Comparison of ENCODE assay signal across 13 cellular contexts in genomic region chr2:40028792-40029488, GRCh38.
A peak's percentile ranks its signal among the peaks of the same experiment; 100 is the strongest.
DNase-seq lines count a peak whose midpoint lies in the region; ATAC-seq and TF ChIP-seq lines count a peak whose summit lies in the region.
"Had no signal": no experiment of that assay in that cellular context is flagged by ENCODE, and none has a peak within 500 bp of the region (broad histone marks: within the 10 kb centered on the region; RNA-seq: fewer than 3 reads in every experiment).

No MANE protein-coding gene starts in this region.

- POLR2A ChIA-PET in naive thymus-derived CD8-positive, alpha-beta T cell (lab: Charles Lee) = no interaction called here

- no peaks in the 10 kb centered on the region for H3K36me3 Mint-ChIP-seq in naive thymus-derived CD8-positive, alpha-beta T cell

- 86 to 92% (median 90%) methylated on average over 1 of the region's 1 CpG for WGBS in heart left ventricle, 4 donors

- H3K27me3 ChIP-seq in BLaER1 treated with 17β-estradiol and CSF1 and Interleukin-3, amounts not matched to agents 10 nM and 100 nM = 0 out of 22 replicates have a peak, but pooled peaks cover 0 to 4% (median 0%) of the 10 kb centered on the region in 11 experiments
- H3K27me3 ChIP-seq in heart left ventricle = no peaks in the 10 kb centered on the region
- H3K27me3 ChIP-seq: sigmoid colon had no signal

- ATAC-seq in GM19455 (IDR thresholded peaks at IDR 0.05; ENCODE audit: unreplicated experiment) = peak; percentile 72
- peak; percentile 79 for ATAC-seq in HG02973 (IDR thresholded peaks at IDR 0.05; ENCODE audit: unreplicated experiment)
- no peak for ATAC-seq in heart left ventricle
- ATAC-seq in naive thymus-derived CD8-positive, alpha-beta T cell = no peak
- ATAC-seq: K562 had no signal

- DNase-seq in NAMALWA (ENCODE audit: low spot score) (peak; percentile 42), heart left ventricle (no peak), NCI-H1105 treated with DMSO at 0.1 percent for 48 hours (lab: John Stamatoyannopoulos, UW) (no peak), NCI-H345 treated with DMSO at 0.1 percent for 48 hours (lab: John Stamatoyannopoulos, UW; ENCODE audit: unreplicated experiment) (no peak)
- no peak for DNase-seq in naive thymus-derived CD8-positive, alpha-beta T cell
- DNase-seq: effector CD8-positive, alpha-beta T cell; GOT3; NCI-H345; sigmoid colon had no signal

- peaks cover 24 to 30% (median 27%) of the 10 kb centered on the region in 10 experiments for H3K4me1 ChIP-seq in BLaER1 treated with 17β-estradiol and CSF1 and Interleukin-3, amounts not matched to agents 10 nM and 100 nM
- H3K4me1 ChIP-seq in heart left ventricle = peaks cover 0 to 4% (median 0%) of the 10 kb centered on the region in 12 donors
- H3K4me1 ChIP-seq: sigmoid colon had no signal

- H3K9me3 ChIP-seq in BLaER1 treated with 17β-estradiol and CSF1 and Interleukin-3, amounts not matched to agents 10 nM and 100 nM (replicated peaks in 1 of 11) = peaks cover 12 to 39% (median 29%) of the 10 kb centered on the region in 11 experiments
- H3K9me3 ChIP-seq in heart left ventricle = peaks cover 0 to 10% (median under 1%) of the 10 kb centered on the region in 12 donors

- TF ChIP-seq POLR2A in heart left ventricle (IDR thresholded peaks at IDR 0.05) = no peak

- H3K36me3 ChIP-seq in BLaER1 treated with 17β-estradiol and CSF1 and Interleukin-3, amounts not matched to agents 10 nM and 100 nM = peaks cover 0 to 7% (median 0%) of the 10 kb centered on the region in 11 experiments; a peak in 3 of 22 replicates
- H3K36me3 ChIP-seq in heart left ventricle = no peaks in the 10 kb centered on the region
- H3K36me3 ChIP-seq: sigmoid colon had no signal

- H3K4me1 Mint-ChIP-seq in naive thymus-derived CD8-positive, alpha-beta T cell = peaks cover 0 to 9% (median 0%) of the 10 kb centered on the region in 4 donors

- H3K27ac Mint-ChIP-seq in naive thymus-derived CD8-positive, alpha-beta T cell = no peak overlapping the region

- peaks cover 0 to 8% (median 0%) of the 10 kb centered on the region in 5 donors for H3K27me3 Mint-ChIP-seq in naive thymus-derived CD8-positive, alpha-beta T cell

- H3K9ac ChIP-seq in BLaER1 treated with 17β-estradiol and CSF1 and Interleukin-3, amounts not matched to agents 10 nM and 100 nM = peak overlapping the region in 1 of 11 experiments; percentile 1; a peak in 2 of 22 replicates

- peaks cover 0 to 11% (median 5%) of the 10 kb centered on the region in 9 donors for H3K9me3 Mint-ChIP-seq in naive thymus-derived CD8-positive, alpha-beta T cell

- H4K20me1 ChIP-seq in BLaER1 treated with 17β-estradiol and CSF1 and Interleukin-3, amounts not matched to agents 10 nM and 100 nM = no peaks in the 10 kb centered on the region; a peak in 1 of 22 replicates

- intact Hi-C loops in heart left ventricle (cut with DNase I) = no loop called here

- H3K4me3 ChIP-seq in BLaER1 treated with 17β-estradiol and CSF1 and Interleukin-3, amounts not matched to agents 10 nM and 100 nM = no peak overlapping the region
- H3K4me3 ChIP-seq in heart left ventricle = no peak overlapping the region
- H3K4me3 ChIP-seq: K562, sigmoid colon had no signal

- H3K27ac ChIP-seq in BLaER1 treated with 17β-estradiol and CSF1 and Interleukin-3, amounts not matched to agents 10 nM and 100 nM = peak overlapping the region in 9 of 11 experiments; percentile 22 to 56 (median 41); a peak in 10 of 22 replicates
- no peak overlapping the region for H3K27ac ChIP-seq in heart left ventricle
- H3K27ac ChIP-seq: sigmoid colon had no signal

- no peak for TF ChIP-seq CTCF in heart left ventricle (IDR thresholded peaks at IDR 0.05)

- peak overlapping the region; percentile 55 to 92 (median 77) for H3K4me2 ChIP-seq in BLaER1 treated with 17β-estradiol and CSF1 and Interleukin-3, amounts not matched to agents 10 nM and 100 nM

- no peak overlapping the region for H3K4me3 Mint-ChIP-seq in naive thymus-derived CD8-positive, alpha-beta T cell

Comparison
In these comparisons a context has a peak if more than half of its experiments do, and no peak if none do; other contexts are left out.
1. H3K27ac ChIP-seq: peak in BLaER1 treated with 17β-estradiol and CSF1 and Interleukin-3, amounts not matched to agents 10 nM and 100 nM (9 of 11); none in heart left ventricle (0 of 12).
2. ATAC-seq: peak in GM19455 (single experiment) and HG02973 (single experiment); none in heart left ventricle (0 of 4) and naive thymus-derived CD8-positive, alpha-beta T cell (0 of 2).